In the genomic region with DNA sequence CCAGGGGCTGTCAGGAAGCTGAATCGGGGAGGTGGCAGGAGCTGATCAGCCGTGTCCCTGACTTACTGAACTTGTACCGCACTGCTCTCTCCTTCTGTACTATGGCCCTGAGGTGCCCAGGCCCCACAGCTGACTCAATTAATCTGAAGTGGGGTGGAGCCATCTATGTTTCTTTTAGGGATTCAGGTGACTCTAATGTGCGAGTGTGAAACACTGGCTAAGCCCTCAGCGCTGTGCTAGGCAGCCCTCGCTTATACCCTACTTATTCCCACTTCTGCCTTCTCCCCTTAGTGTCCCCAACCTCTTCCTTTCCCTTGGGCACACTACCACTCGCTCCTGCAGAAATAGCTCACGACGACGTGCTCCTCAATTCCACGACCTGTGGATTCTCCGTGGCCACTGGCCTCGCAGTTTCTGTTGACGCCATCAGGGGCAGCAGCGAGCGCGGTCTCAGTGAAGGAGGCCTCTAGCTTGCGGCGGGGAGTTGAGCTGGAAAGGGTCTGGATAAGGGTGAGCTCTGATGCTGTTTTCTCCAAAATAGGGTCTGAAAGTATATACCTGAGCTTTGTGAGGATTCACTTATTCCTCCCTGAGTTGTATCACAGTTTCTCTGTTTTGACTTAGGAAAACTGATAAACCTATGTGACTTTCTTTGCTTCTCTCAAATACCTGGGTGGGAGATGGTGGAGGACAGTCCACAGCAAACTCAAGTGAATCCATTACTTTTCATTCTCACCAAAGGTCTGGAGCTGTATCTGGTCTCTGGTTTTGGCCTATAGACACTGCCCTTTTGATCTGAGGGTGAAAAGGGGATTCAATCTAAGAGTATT, we compare ENCODE assay signal across 8 cellular contexts.
DNase-seq lines count a peak whose midpoint lies in the region; ATAC-seq, FAIRE-seq and TF ChIP-seq lines count a peak whose summit lies in the region.

No MANE protein-coding gene starts in this region.

- peak; percentile 10 for DNase-seq in GM19239 (ENCODE audit: insufficient read length, low spot score)
- DNase-seq in RWPE2 (ENCODE audit: low spot score) = no peak
- DNase-seq in astrocyte of the cerebellum (ENCODE audit: low read depth) = no peak
- peak; percentile 15 for DNase-seq in iris pigment epithelial cell (ENCODE audit: low read depth)
- peak; percentile 11 to 45 for DNase-seq in stimulated activated CD4-positive, alpha-beta T cell treated with anti-CD3 and anti-CD28 coated beads, Interleukin-4, amount 100 ng/mL, for 48 hours (ENCODE audit: low read depth in 2 of 2)
- no peak for DNase-seq in prostate gland (ENCODE audit: low spot score)
- no peak for DNase-seq in NOMO-1 treated with dmso at 0.1 percent for 144 hours (lab: John Stamatoyannopoulos, UW; ENCODE audit: unreplicated experiment)

- ATAC-seq in RWPE2 (ENCODE audit: low read depth) = no peak
- no peak for ATAC-seq in HG02759 (IDR thresholded peaks at IDR 0.05; ENCODE audit: unreplicated experiment)

- no peaks in the 10 kb centered on the region for H3K9me3 ChIP-seq in RWPE2 (ENCODE audit: severe bottlenecking)
- H3K9me3 ChIP-seq in prostate gland = no peaks in the 10 kb centered on the region

- no peak overlapping the region for H3K27ac ChIP-seq in RWPE2 (ENCODE audit: poor library complexity, severe bottlenecking)
- no peak overlapping the region for H3K27ac ChIP-seq in prostate gland

- H3K4me1 ChIP-seq in RWPE2 (ENCODE audit: insufficient read depth, poor library complexity, severe bottlenecking) = no peaks in the 10 kb centered on the region
- no peaks in the 10 kb centered on the region for H3K4me1 ChIP-seq in prostate gland (replicated peaks)

- H3K27me3 ChIP-seq in RWPE2 (ENCODE audit: insufficient read depth, poor library complexity, severe bottlenecking) = no peaks in the 10 kb centered on the region
- no peaks in the 10 kb centered on the region for H3K27me3 ChIP-seq in prostate gland (replicated peaks; ENCODE audit: insufficient read depth)

- WGBS in prostate gland = 63% methylated on average over 19 of the region's 19 CpGs

- no peak for TF ChIP-seq POLR2A in prostate gland (IDR thresholded peaks at IDR 0.05)

- in situ Hi-C loops in astrocyte of the cerebellum (cut with HindIII; ENCODE audit: low sequenced_read_pairs) = no loop called here

- intact Hi-C loops in prostate gland (cut with DNase I) = no loop called here

- TF ChIP-seq CTCF in RWPE2 (IDR thresholded peaks at IDR 0.05; ENCODE audit: poor library complexity, severe bottlenecking) = peak; percentile 53
- peak; percentile 61 for TF ChIP-seq CTCF in astrocyte of the cerebellum (IDR thresholded peaks at IDR 0.05; ENCODE audit: low read depth, low read length, missing control alignments)
- TF ChIP-seq CTCF in prostate gland (IDR thresholded peaks at IDR 0.05) = peak in 2 of 4 experiments; percentile 9 to 27

- no peaks in the 10 kb centered on the region for H3K36me3 ChIP-seq in RWPE2 (ENCODE audit: low read depth)
- no peaks in the 10 kb centered on the region for H3K36me3 ChIP-seq in prostate gland

- no peak overlapping the region for H3K4me3 ChIP-seq in RWPE2 (ENCODE audit: severe bottlenecking)
- H3K4me3 ChIP-seq in astrocyte of the cerebellum (ENCODE audit: low read depth, low read length) = no peak overlapping the region
- H3K4me3 ChIP-seq in prostate gland = no peak overlapping the region

- FAIRE-seq in GM19239 (lab: Jason Lieb, UNC) = peak; percentile 58

Comparison
In these comparisons a context has a peak if more than half of its experiments do, and no peak if none do; other contexts are left out.
1. DNase-seq: peak in GM19239 (single experiment), iris pigment epithelial cell (single experiment) and stimulated activated CD4-positive, alpha-beta T cell treated with anti-CD3 and anti-CD28 coated beads, Interleukin-4, amount 100 ng/mL, for 48 hours (2 of 2); none in RWPE2 (single experiment), astrocyte of the cerebellum (single experiment), prostate gland (single experiment) and NOMO-1 treated with dmso at 0.1 percent for 144 hours (single experiment).